ENCODE assay signal across 28 cellular contexts in genomic region chr14:100432652-100433427, GRCh38.
"Had no signal": no experiment of that assay in that cellular context is flagged by ENCODE, and none has a peak within 500 bp of the region (broad histone marks: within the 10 kb centered on the region; RNA-seq: fewer than 3 reads in every experiment).

No MANE protein-coding gene starts in this region.

- H3K79me2 ChIP-seq: parathyroid adenoma had no signal

- H3K9ac ChIP-seq: parathyroid adenoma had no signal

- H3K9me3 ChIP-seq: esophagus squamous epithelium, gastrocnemius medialis, right atrium auricular region, suprapubic skin, tibial artery, upper lobe of right lung had no signal

- H3K27ac ChIP-seq: epithelial cell of prostate, esophagus squamous epithelium, gastrocnemius medialis, hepatocyte, parathyroid adenoma, right atrium auricular region, suprapubic skin, tibial artery, upper lobe of right lung had no signal

- H3K36me3 ChIP-seq: esophagus squamous epithelium, gastrocnemius medialis, right atrium auricular region, suprapubic skin, tibial artery had no signal

- H2AFZ ChIP-seq: hepatocyte, parathyroid adenoma had no signal

- H3K27me3 ChIP-seq: esophagus squamous epithelium, gastrocnemius medialis, hepatocyte, right atrium auricular region, suprapubic skin, tibial artery, upper lobe of right lung had no signal

- H3K4me3 ChIP-seq: esophagus squamous epithelium, gastrocnemius medialis, hepatocyte, right atrium auricular region, suprapubic skin, tibial artery, upper lobe of right lung had no signal

- ATAC-seq: gastrocnemius medialis; left cardiac atrium; naive thymus-derived CD4-positive, alpha-beta T cell; upper lobe of right lung had no signal

- H3K4me2 ChIP-seq: hepatocyte had no signal

- H3K4me1 ChIP-seq: esophagus squamous epithelium, gastrocnemius medialis, right atrium auricular region, suprapubic skin had no signal

- DNase-seq: activated CD4-positive, alpha-beta memory T cell treated with anti-CD3 and anti-CD28 coated beads for 36 hours; activated CD4-positive, alpha-beta T cell treated with anti-CD3 and anti-CD28 coated beads, Interleukin-2, amount 10 ng/mL, durations not matched to agents 24 days and 14 days; activated CD4-positive, CD25-positive, alpha-beta regulatory T cell treated with anti-CD3 and anti-CD28 coated beads, Interleukin-2, amount 50 U/mL, for 72 hours; activated CD8-positive, alpha-beta memory T cell treated with anti-CD3 and anti-CD28 coated beads, Interleukin-2, amount 50 U/mL, for 4 hours; activated gamma-delta T cell; activated naive CD4-positive, alpha-beta T cell treated with anti-CD3 and anti-CD28 coated beads, Interleukin-2, amount 50 U/mL, for 16 hours; activated T-cell treated with anti-CD3 and anti-CD28 coated beads, Interleukin-2, amount 50 U/mL, for 24 hours; anterior cingulate cortex; dermis blood vessel endothelial cell; effector CD4-positive, alpha-beta T cell; esophagus squamous epithelium; gastrocnemius medialis; glutamatergic neuron; left cardiac atrium; midbrain; naive thymus-derived CD4-positive, alpha-beta T cell; nucleus accumbens; stimulated activated CD4-positive, alpha-beta T cell treated with anti-CD3 and anti-CD28 coated beads, Interleukin-15, amount 100 ng/mL, for 24 hours; stimulated activated CD4-positive, alpha-beta T cell treated with anti-CD3 and anti-CD28 coated beads, Interleukin-2, amount 100 ng/mL, for 24 hours; stimulated activated naive CD4-positive, alpha-beta T cell; T-helper 2 cell; tibial artery; upper lobe of right lung had no signal
